Comparison of ENCODE assay signal across 1 cellular context in the genomic region with DNA sequence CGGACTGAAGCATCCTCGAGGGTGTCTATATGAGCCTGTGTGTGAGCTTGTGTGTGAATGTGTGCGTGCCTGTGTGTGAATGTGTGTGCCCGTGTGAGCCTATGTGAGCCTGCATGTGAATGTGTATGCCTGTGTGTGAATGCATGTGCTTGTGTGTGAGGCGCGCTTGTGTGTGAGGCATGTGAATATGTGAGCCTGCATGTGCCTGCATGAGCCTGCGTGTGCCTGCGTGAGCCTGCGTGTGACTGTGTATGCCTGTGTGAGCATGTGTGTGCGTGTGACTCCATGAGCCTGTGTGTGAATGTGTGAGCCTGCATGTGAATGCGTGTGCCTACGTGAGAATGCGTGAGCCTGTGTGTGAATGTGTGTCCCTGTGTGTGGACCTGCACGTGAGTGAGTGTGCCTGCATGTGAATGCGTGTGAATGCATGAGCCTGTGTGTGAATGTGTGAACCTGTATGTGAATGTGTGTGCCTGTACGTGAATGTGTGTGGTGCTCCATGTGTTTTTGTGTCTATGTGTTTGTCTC.
TF ChIP-seq lines count a peak whose summit lies in the region.

No MANE protein-coding gene starts in this region.

TF ChIP-seq in IMR-90, 13 proteins besides CTCF, POLR2A, EP300 and RAD21:
- TF ChIP-seq MAFK (IDR thresholded peaks at IDR 0.05; ENCODE audit: low read depth, low read length) (no peak), RCOR1 (IDR thresholded peaks at IDR 0.05; ENCODE audit: insufficient replicate concordance, low read length) (no peak), RFX5 (IDR thresholded peaks at IDR 0.05; ENCODE audit: low read depth, low read length) (no peak)
- TF ChIP-seq, protein P1, sequence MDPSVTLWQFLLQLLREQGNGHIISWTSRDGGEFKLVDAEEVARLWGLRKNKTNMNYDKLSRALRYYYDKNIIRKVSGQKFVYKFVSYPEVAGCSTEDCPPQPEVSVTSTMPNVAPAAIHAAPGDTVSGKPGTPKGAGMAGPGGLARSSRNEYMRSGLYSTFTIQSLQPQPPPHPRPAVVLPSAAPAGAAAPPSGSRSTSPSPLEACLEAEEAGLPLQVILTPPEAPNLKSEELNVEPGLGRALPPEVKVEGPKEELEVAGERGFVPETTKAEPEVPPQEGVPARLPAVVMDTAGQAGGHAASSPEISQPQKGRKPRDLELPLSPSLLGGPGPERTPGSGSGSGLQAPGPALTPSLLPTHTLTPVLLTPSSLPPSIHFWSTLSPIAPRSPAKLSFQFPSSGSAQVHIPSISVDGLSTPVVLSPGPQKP (IDR thresholded peaks at IDR 0.05; ENCODE audit: borderline replicate concordance, low read depth, low read length): no peak
